Comparison of ENCODE assay signal across 8 cellular contexts in genomic region chr4:185039508-185040273, GRCh38. TPM values are rescaled to one million over a fixed set of nuclear protein-coding genes. Genes with fewer than 3 reads are reported as not detected.
DNase-seq lines count a peak whose midpoint lies in the region; ATAC-seq and TF ChIP-seq lines count a peak whose summit lies in the region.

No MANE protein-coding gene starts in this region.

- no peaks in the 10 kb centered on the region for H3K79me2 ChIP-seq in DND-41 (ENCODE audit: insufficient read depth, low read length)

- ATAC-seq in DND-41 (ENCODE audit: insufficient read depth, low read depth), result peak; percentile 87
- ATAC-seq in GM21576 (IDR thresholded peaks at IDR 0.05; ENCODE audit: unreplicated experiment), result peak; percentile 78
- ATAC-seq in GM18520 (IDR thresholded peaks at IDR 0.05; ENCODE audit: unreplicated experiment), result no peak

- in situ Hi-C loops in astrocyte of the cerebellum (cut with HindIII; ENCODE audit: low sequenced_read_pairs), result loop anchor here (5.0 kb wide), 1 partner anchor 98 kb away; no protein-coding TSS in a partner anchor

- H3K36me3 ChIP-seq in DND-41 (ENCODE audit: insufficient read depth, low read length), result no peaks in the 10 kb centered on the region

- H3K9me3 ChIP-seq in DND-41 (ENCODE audit: insufficient read depth, low read length, severe bottlenecking), result no peaks in the 10 kb centered on the region

- TF ChIP-seq CTCF in DND-41 (IDR thresholded peaks at IDR 0.05; ENCODE audit: borderline replicate concordance, extremely low read depth, low read length, poor library complexity, severe bottlenecking) (peak; percentile 86), astrocyte of the cerebellum (IDR thresholded peaks at IDR 0.05; ENCODE audit: low read depth, low read length, missing control alignments) (peak; percentile 79)

- peak overlapping the region; percentile 20; the same call in 1 of the 2 replicates for H2AFZ ChIP-seq in DND-41 (ENCODE audit: low read depth, low read length)

- DNase-seq in DND-41 (peak; percentile 57), M059J (ENCODE audit: low read depth) (peak; percentile 40), SKM-1 treated with dmso at 0.1 percent for 144 hours (lab: John Stamatoyannopoulos, UW; ENCODE audit: unreplicated experiment) (peak; percentile 81), astrocyte of the cerebellum (ENCODE audit: low read depth) (peak; percentile 51), hippocampal formation (lab: John Stamatoyannopoulos, UW) (peak; percentile 12 to 15)
- peak; percentile 17 for DNase-seq in stimulated activated CD4-positive, alpha-beta T cell treated with anti-CD3 and anti-CD28 coated beads, Interleukin-12 subunit alpha, Interleukin-12 subunit beta, amount 100 ng/mL, for 4 hours

- no peaks in the 10 kb centered on the region for H4K20me1 ChIP-seq in DND-41 (ENCODE audit: insufficient read depth, low read length)

- H3K4me3 ChIP-seq in DND-41 (ENCODE audit: low read depth in 1 of 2, low read length in 2 of 2), result peak overlapping the region in 1 of 2 experiments; percentile 23; a peak in 1 of 4 replicates
- no peak overlapping the region for H3K4me3 ChIP-seq in astrocyte of the cerebellum (ENCODE audit: low read depth, low read length)

- no peak overlapping the region for H3K27ac ChIP-seq in DND-41 (ENCODE audit: low read length)

- peaks cover 7% of the 10 kb centered on the region for H3K4me1 ChIP-seq in DND-41 (ENCODE audit: insufficient read depth, low read length)

- H3K4me2 ChIP-seq in DND-41 (ENCODE audit: insufficient read depth, low read length), result peak overlapping the region; percentile 47

- H3K27me3 ChIP-seq in DND-41 (ENCODE audit: insufficient read depth, low read length, poor library complexity), result no peaks in the 10 kb centered on the region

- no peak overlapping the region for H3K9ac ChIP-seq in DND-41 (ENCODE audit: low read depth, low read length)

RNA-seq across cellular contexts. Expression of gene HELT, which starts 21.4 kb away (rescaled TPM):
- not detected in 2 replicates for total RNA-seq in M059J (2014; rRNA removed; shearing (Covaris generic))

Comparison
In these comparisons a context has a peak if more than half of its experiments do, and no peak if none do; other contexts are left out.
1. DNase-seq: peak in every context shown above with its lines; median percentile 81 in SKM-1 treated with dmso at 0.1 percent for 144 hours; 57 in DND-41; 51 in astrocyte of the cerebellum; 40 in M059J; 17 in stimulated activated CD4-positive, alpha-beta T cell treated with anti-CD3 and anti-CD28 coated beads, Interleukin-12 subunit alpha, Interleukin-12 subunit beta, amount 100 ng/mL, for 4 hours; 14 in hippocampal formation.